13 cellular contexts compared by ENCODE assay signal in genomic region chr22:21818487-21819182, GRCh38. TPM values are rescaled to one million over a fixed set of nuclear protein-coding genes. Genes with fewer than 3 reads are reported as not detected.
A peak's percentile ranks its signal among the peaks of the same experiment; 100 is the strongest.
DNase-seq lines count a peak whose midpoint lies in the region; ATAC-seq and TF ChIP-seq lines count a peak whose summit lies in the region.
"Had no signal": no experiment of that assay in that cellular context is flagged by ENCODE, and none has a peak within 500 bp of the region (broad histone marks: within the 10 kb centered on the region; RNA-seq: fewer than 3 reads in every experiment).

No MANE protein-coding gene starts in this region.

- H3K27ac Mint-ChIP-seq in CD14-positive monocyte (peak overlapping the region; percentile 94 to 100 (median 100)), HFFc6 (peak overlapping the region; percentile 99), nephron (peak overlapping the region in 2 of 3 experiments; percentile 7 to 39)
- peak overlapping the region; percentile 55 for H3K27ac Mint-ChIP-seq in activated naive CD8-positive, alpha-beta T cell treated with anti-CD3 and anti-CD28 coated beads, Interleukin-2, amount 50 U/mL, for 24 hours

- intact Hi-C loops in CD14-positive monocyte (cut with micrococcal nuclease): loop anchor here in 1 of 2 donors (5.0 to 10.0 kb wide), 2 partner anchors 116 to 134 kb away; partner anchors contain the start of gene PPM1F

- H3K4me1 Mint-ChIP-seq in CD14-positive monocyte (peaks cover 63% of the 10 kb centered on the region), HFFc6 (ENCODE audit: low read depth) (peaks cover 57% of the 10 kb centered on the region), nephron (peaks cover 32% of the 10 kb centered on the region)
- peaks cover 74% of the 10 kb centered on the region for H3K4me1 Mint-ChIP-seq in activated naive CD8-positive, alpha-beta T cell treated with anti-CD3 and anti-CD28 coated beads, Interleukin-2, amount 50 U/mL, for 24 hours

- H3K9me3 Mint-ChIP-seq in CD14-positive monocyte (peaks cover 0 to 2% (median 0%) of the 10 kb centered on the region in 7 donors), HFFc6 (no peaks in the 10 kb centered on the region), nephron (no peaks in the 10 kb centered on the region)
- no peaks in the 10 kb centered on the region for H3K9me3 Mint-ChIP-seq in activated naive CD8-positive, alpha-beta T cell treated with anti-CD3 and anti-CD28 coated beads, Interleukin-2, amount 50 U/mL, for 24 hours

- H3K36me3 Mint-ChIP-seq in CD14-positive monocyte (peaks cover 7 to 35% of the 10 kb centered on the region in 2 donors), HFFc6 (ENCODE audit: low read depth) (no peaks in the 10 kb centered on the region), nephron (ENCODE audit: low read depth) (peaks cover 5% of the 10 kb centered on the region)
- H3K36me3 Mint-ChIP-seq in activated naive CD8-positive, alpha-beta T cell treated with anti-CD3 and anti-CD28 coated beads, Interleukin-2, amount 50 U/mL, for 24 hours (ENCODE audit: low read depth): peaks cover 10% of the 10 kb centered on the region

- H3K27me3 Mint-ChIP-seq in CD14-positive monocyte (ENCODE audit: low read depth in 3 of 3): peaks cover 0 to 1% (median 0%) of the 10 kb centered on the region in 3 donors
- no peaks in the 10 kb centered on the region; the same call in 1 of the 2 replicates for H3K27me3 Mint-ChIP-seq in HFFc6 (ENCODE audit: insufficient read depth)
- H3K27me3 Mint-ChIP-seq in activated naive CD8-positive, alpha-beta T cell treated with anti-CD3 and anti-CD28 coated beads, Interleukin-2, amount 50 U/mL, for 24 hours: no peaks in the 10 kb centered on the region
- no peaks in the 10 kb centered on the region for H3K27me3 Mint-ChIP-seq in nephron (ENCODE audit: low read depth)

- H3K4me3 Mint-ChIP-seq in CD14-positive monocyte: peak overlapping the region; percentile 56 to 82
- H3K4me3 Mint-ChIP-seq in HFFc6: no peak overlapping the region
- H3K4me3 Mint-ChIP-seq in activated naive CD8-positive, alpha-beta T cell treated with anti-CD3 and anti-CD28 coated beads, Interleukin-2, amount 50 U/mL, for 24 hours: no peak overlapping the region
- H3K4me3 Mint-ChIP-seq in nephron: no peak overlapping the region

- TF ChIP-seq CTCF in CD14-positive monocyte (IDR thresholded peaks at IDR 0.05): no peak
- TF ChIP-seq CTCF in HFFc6 (IDR thresholded peaks at IDR 0.05): no peak
- TF ChIP-seq CTCF in nephron (IDR thresholded peaks at IDR 0.05; ENCODE audit: unreplicated experiment in 3 of 3): no peak

- no peak for DNase-seq in CD14-positive monocyte (ENCODE audit: low spot score)
- DNase-seq in HFFc6: no peak
- DNase-seq in activated naive CD8-positive, alpha-beta T cell treated with anti-CD3 and anti-CD28 coated beads, Interleukin-2, amount 50 U/mL, for 24 hours: no peak
- no peak for DNase-seq in left lobe of liver (ENCODE audit: low spot score)
- no peak for DNase-seq in germinal center (ENCODE audit: low spot score)
- DNase-seq: activated CD4-positive, CD25-positive, alpha-beta regulatory T cell treated with anti-CD3 and anti-CD28 coated beads, Interleukin-2, amount 50 U/mL, for 72 hours; effector CD4-positive, alpha-beta T cell; MG63; NCI-H524; SHP77 had no signal

- ATAC-seq in activated naive CD8-positive, alpha-beta T cell treated with anti-CD3 and anti-CD28 coated beads, Interleukin-2, amount 50 U/mL, for 24 hours: no peak
- no peak for ATAC-seq in HG03175 (IDR thresholded peaks at IDR 0.05; ENCODE audit: unreplicated experiment)
- ATAC-seq in GM21526 (IDR thresholded peaks at IDR 0.05; ENCODE audit: low FRiP score, unreplicated experiment): no peak
- no peak for ATAC-seq in left lobe of liver

RNA-seq across cellular contexts. Expression of gene MAPK1, which starts 48.8 kb away (rescaled TPM):
- polyA plus RNA-seq in CD14-positive monocyte: 100 to 1,000 TPM; 118 to 148 TPM
- total RNA-seq in HFFc6 (2021; fragmentation: NEBNext Ultra II Directional; extraction: Animal tissue kit (Norgen Biotek cat#: 25700)): 100 to 1,000 TPM; 140 to 178 (median 160) TPM
- total RNA-seq in left lobe of liver: 54.3 TPM

Comparison
In these comparisons a context has a peak if more than half of its experiments do, and no peak if none do; other contexts are left out.
1. H3K27ac Mint-ChIP-seq: peak in every context shown above with its lines; median percentile 100 in CD14-positive monocyte; 99 in HFFc6; 55 in activated naive CD8-positive, alpha-beta T cell treated with anti-CD3 and anti-CD28 coated beads, Interleukin-2, amount 50 U/mL, for 24 hours; 23 in nephron.
2. H3K4me3 Mint-ChIP-seq: peak in CD14-positive monocyte (2 of 2); none in HFFc6 (single experiment), activated naive CD8-positive, alpha-beta T cell treated with anti-CD3 and anti-CD28 coated beads, Interleukin-2, amount 50 U/mL, for 24 hours (single experiment) and nephron (0 of 3).